Comparison of ENCODE assay signal across 22 cellular contexts in the genomic region with DNA sequence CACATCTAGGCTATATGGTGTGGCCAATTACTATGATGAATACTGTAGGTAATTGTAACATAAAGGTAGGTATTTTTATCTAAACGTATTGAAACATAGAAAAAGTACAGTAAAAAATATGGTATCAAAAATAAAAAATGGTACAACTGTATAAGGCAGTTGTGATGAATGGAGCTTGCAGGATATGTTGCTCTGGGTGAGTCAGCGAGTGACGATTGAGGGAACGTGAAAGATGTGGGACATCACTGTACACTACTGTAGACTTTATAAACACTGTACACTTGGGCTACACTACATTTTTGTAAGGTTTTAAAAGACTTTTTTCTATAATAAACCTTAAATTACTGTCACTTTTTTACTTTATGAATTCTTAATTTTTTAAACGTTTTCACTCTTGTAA. TPM values are rescaled to one million over a fixed set of nuclear protein-coding genes. Genes with fewer than 3 reads are reported as not detected.
DNase-seq lines count a peak whose midpoint lies in the region; ATAC-seq and TF ChIP-seq lines count a peak whose summit lies in the region.
"Had no signal": no experiment of that assay in that cellular context is flagged by ENCODE, and none has a peak within 500 bp of the region (broad histone marks: within the 10 kb centered on the region; RNA-seq: fewer than 3 reads in every experiment).

No MANE protein-coding gene starts in this region.

- ATAC-seq in activated naive CD8-positive, alpha-beta T cell treated with anti-CD3 and anti-CD28 coated beads, Interleukin-2, amount 50 U/mL, for 24 hours, result no peak
- ATAC-seq in WTC11 (no peak), omental fat pad (ENCODE audit: low FRiP score) (no peak)
- ATAC-seq: HCT116 had no signal

- intact Hi-C loops in activated T-helper 2 cell treated with anti-CD3 and anti-CD28 coated beads, Interferon-gamma antibody, Interleukin-2, Interleukin-4, amounts not matched to agents 10 μg/mL and 5 μg/mL and 100 μg/mL, durations not matched to agents 14 hours and 24 hours and 36 hours (cut with micrococcal nuclease), result loop anchor here (10.0 kb wide), 1 partner anchor 805 kb away; no protein-coding TSS in a partner anchor

- peaks cover 84% of the 10 kb centered on the region for H3K4me1 Mint-ChIP-seq in activated naive CD8-positive, alpha-beta T cell (ENCODE audit: low read depth)
- H3K4me1 Mint-ChIP-seq in activated naive CD8-positive, alpha-beta T cell treated with anti-CD3 and anti-CD28 coated beads, Interleukin-2, amount 50 U/mL, for 24 hours, result peaks cover 85% of the 10 kb centered on the region
- H3K4me1 Mint-ChIP-seq in WTC11 (peaks cover 81% of the 10 kb centered on the region), endothelial cell (ENCODE audit: unreplicated experiment) (peaks cover 76% of the 10 kb centered on the region), type B pancreatic cell (ENCODE audit: unreplicated experiment) (peaks cover 61% of the 10 kb centered on the region)
- peaks cover 55% of the 10 kb centered on the region for H3K4me1 Mint-ChIP-seq in activated T-helper 2 cell treated with anti-CD3 and anti-CD28 coated beads, Interferon-gamma antibody, Interleukin-2, Interleukin-4, amounts not matched to agents 10 μg/mL and 5 μg/mL and 100 μg/mL, durations not matched to agents 14 hours and 24 hours and 36 hours (ENCODE audit: low read depth)

- H3K4me3 Mint-ChIP-seq in activated naive CD8-positive, alpha-beta T cell, result no peak overlapping the region
- H3K4me3 Mint-ChIP-seq in activated naive CD8-positive, alpha-beta T cell treated with anti-CD3 and anti-CD28 coated beads, Interleukin-2, amount 50 U/mL, for 24 hours, result no peak overlapping the region
- H3K4me3 Mint-ChIP-seq in WTC11 (no peak overlapping the region), endothelial cell (ENCODE audit: unreplicated experiment) (no peak overlapping the region), type B pancreatic cell (no peak overlapping the region)
- no peak overlapping the region for H3K4me3 Mint-ChIP-seq in activated T-helper 2 cell treated with anti-CD3 and anti-CD28 coated beads, Interferon-gamma antibody, Interleukin-2, Interleukin-4, amounts not matched to agents 10 μg/mL and 5 μg/mL and 100 μg/mL, durations not matched to agents 14 hours and 24 hours and 36 hours (ENCODE audit: low read depth)

- peak overlapping the region; percentile 58 for H3K27ac Mint-ChIP-seq in activated naive CD8-positive, alpha-beta T cell
- H3K27ac Mint-ChIP-seq in activated naive CD8-positive, alpha-beta T cell treated with anti-CD3 and anti-CD28 coated beads, Interleukin-2, amount 50 U/mL, for 24 hours, result no peak overlapping the region
- H3K27ac Mint-ChIP-seq in WTC11 (peak overlapping the region; percentile 24; the same call in 1 of the 2 replicates), endothelial cell (ENCODE audit: unreplicated experiment) (peak overlapping the region; percentile 62), type B pancreatic cell (peak overlapping the region; percentile 38)
- no peak overlapping the region for H3K27ac Mint-ChIP-seq in activated T-helper 2 cell treated with anti-CD3 and anti-CD28 coated beads, Interferon-gamma antibody, Interleukin-2, Interleukin-4, amounts not matched to agents 10 μg/mL and 5 μg/mL and 100 μg/mL, durations not matched to agents 14 hours and 24 hours and 36 hours

- TF ChIP-seq CTCF in WTC11 (IDR thresholded peaks at IDR 0.05) (no peak), endothelial cell (IDR thresholded peaks at IDR 0.05; ENCODE audit: unreplicated experiment) (no peak), type B pancreatic cell (conservative IDR thresholded peaks at IDR 0.05) (no peak), omental fat pad (IDR thresholded peaks at IDR 0.05) (no peak)

- H3K27me3 Mint-ChIP-seq in activated naive CD8-positive, alpha-beta T cell, result no peaks in the 10 kb centered on the region
- no peaks in the 10 kb centered on the region for H3K27me3 Mint-ChIP-seq in activated naive CD8-positive, alpha-beta T cell treated with anti-CD3 and anti-CD28 coated beads, Interleukin-2, amount 50 U/mL, for 24 hours
- H3K27me3 Mint-ChIP-seq in WTC11 (ENCODE audit: low read depth) (no peaks in the 10 kb centered on the region), endothelial cell (ENCODE audit: unreplicated experiment) (peaks cover 5% of the 10 kb centered on the region), type B pancreatic cell (no peaks in the 10 kb centered on the region)
- no peaks in the 10 kb centered on the region for H3K27me3 Mint-ChIP-seq in activated T-helper 2 cell treated with anti-CD3 and anti-CD28 coated beads, Interferon-gamma antibody, Interleukin-2, Interleukin-4, amounts not matched to agents 10 μg/mL and 5 μg/mL and 100 μg/mL, durations not matched to agents 14 hours and 24 hours and 36 hours (ENCODE audit: low read depth)

- no peaks in the 10 kb centered on the region for H3K9me3 Mint-ChIP-seq in activated naive CD8-positive, alpha-beta T cell (ENCODE audit: low read depth)
- H3K9me3 Mint-ChIP-seq in activated naive CD8-positive, alpha-beta T cell treated with anti-CD3 and anti-CD28 coated beads, Interleukin-2, amount 50 U/mL, for 24 hours, result peaks cover 11% of the 10 kb centered on the region
- H3K9me3 Mint-ChIP-seq in WTC11 (peaks cover 3% of the 10 kb centered on the region; the same call in 1 of the 2 replicates), endothelial cell (ENCODE audit: unreplicated experiment) (no peaks in the 10 kb centered on the region), type B pancreatic cell (peaks cover 24% of the 10 kb centered on the region)
- no peaks in the 10 kb centered on the region for H3K9me3 Mint-ChIP-seq in activated T-helper 2 cell treated with anti-CD3 and anti-CD28 coated beads, Interferon-gamma antibody, Interleukin-2, Interleukin-4, amounts not matched to agents 10 μg/mL and 5 μg/mL and 100 μg/mL, durations not matched to agents 14 hours and 24 hours and 36 hours

- DNase-seq in activated naive CD8-positive, alpha-beta T cell treated with anti-CD3 and anti-CD28 coated beads, Interleukin-2, amount 50 U/mL, for 24 hours, result no peak
- DNase-seq in WTC11 (ENCODE audit: low spot score), result no peak
- DNase-seq in endothelial cell (ENCODE audit: low spot score), result no peak
- no peak for DNase-seq in type B pancreatic cell (ENCODE audit: extremely low spot score, unreplicated experiment)
- DNase-seq in COLO668 (lab: John Stamatoyannopoulos, UW; ENCODE audit: unreplicated experiment), result no peak
- no peak for DNase-seq in omental fat pad (ENCODE audit: low spot score)
- no peak for DNase-seq in activated T-helper 2 cell treated with anti-CD3 and anti-CD28 coated beads, Interferon-gamma antibody, Interleukin-2, Interleukin-4, amounts not matched to agents 10 μg/mL and 5 μg/mL and 100 μg/mL, durations not matched to agents 14 hours and 24 hours and 36 hours (ENCODE audit: low spot score)
- DNase-seq: AML-193, C1 segment of cervical spinal cord, EL, GF-D8, GOT3, Karpas-422, MG63, NCI-H1417, NCI-H1694 treated with DMSO at 0.1 percent for 48 hours, NCI-H2081 treated with DMSO at 0.1 percent for 48 hours, NCI-H446, NCI-H526, Right ventricle myocardium superior had no signal

- peaks cover 7% of the 10 kb centered on the region for H3K36me3 Mint-ChIP-seq in activated naive CD8-positive, alpha-beta T cell
- H3K36me3 Mint-ChIP-seq in activated naive CD8-positive, alpha-beta T cell treated with anti-CD3 and anti-CD28 coated beads, Interleukin-2, amount 50 U/mL, for 24 hours (ENCODE audit: low read depth), result peaks cover 24% of the 10 kb centered on the region
- H3K36me3 Mint-ChIP-seq in WTC11 (peaks cover 6% of the 10 kb centered on the region), endothelial cell (ENCODE audit: low read depth, unreplicated experiment) (peaks cover 6% of the 10 kb centered on the region), type B pancreatic cell (peaks cover 38% of the 10 kb centered on the region)
- peaks cover 54% of the 10 kb centered on the region for H3K36me3 Mint-ChIP-seq in activated T-helper 2 cell treated with anti-CD3 and anti-CD28 coated beads, Interferon-gamma antibody, Interleukin-2, Interleukin-4, amounts not matched to agents 10 μg/mL and 5 μg/mL and 100 μg/mL, durations not matched to agents 14 hours and 24 hours and 36 hours (ENCODE audit: low read depth)

- POLR2A ChIA-PET in WTC11 (lab: Charles Lee), result interaction anchor here (0.6 to 0.9 kb wide), 3 partner anchors 10 to 492 kb away, joined by 3 to 4 read pairs (median 3); partner anchors contain the start of gene CTNNB1

- CTCF ChIA-PET in WTC11 (lab: Charles Lee), result no interaction called here

TF ChIP-seq in WTC11, 78 proteins besides CTCF, POLR2A, EP300 and RAD21 (continues in another document):
- no peak for TF ChIP-seq PRRX2 (CRISPR knock-in tag; IDR thresholded peaks at IDR 0.05)
- TF ChIP-seq, protein P1, sequence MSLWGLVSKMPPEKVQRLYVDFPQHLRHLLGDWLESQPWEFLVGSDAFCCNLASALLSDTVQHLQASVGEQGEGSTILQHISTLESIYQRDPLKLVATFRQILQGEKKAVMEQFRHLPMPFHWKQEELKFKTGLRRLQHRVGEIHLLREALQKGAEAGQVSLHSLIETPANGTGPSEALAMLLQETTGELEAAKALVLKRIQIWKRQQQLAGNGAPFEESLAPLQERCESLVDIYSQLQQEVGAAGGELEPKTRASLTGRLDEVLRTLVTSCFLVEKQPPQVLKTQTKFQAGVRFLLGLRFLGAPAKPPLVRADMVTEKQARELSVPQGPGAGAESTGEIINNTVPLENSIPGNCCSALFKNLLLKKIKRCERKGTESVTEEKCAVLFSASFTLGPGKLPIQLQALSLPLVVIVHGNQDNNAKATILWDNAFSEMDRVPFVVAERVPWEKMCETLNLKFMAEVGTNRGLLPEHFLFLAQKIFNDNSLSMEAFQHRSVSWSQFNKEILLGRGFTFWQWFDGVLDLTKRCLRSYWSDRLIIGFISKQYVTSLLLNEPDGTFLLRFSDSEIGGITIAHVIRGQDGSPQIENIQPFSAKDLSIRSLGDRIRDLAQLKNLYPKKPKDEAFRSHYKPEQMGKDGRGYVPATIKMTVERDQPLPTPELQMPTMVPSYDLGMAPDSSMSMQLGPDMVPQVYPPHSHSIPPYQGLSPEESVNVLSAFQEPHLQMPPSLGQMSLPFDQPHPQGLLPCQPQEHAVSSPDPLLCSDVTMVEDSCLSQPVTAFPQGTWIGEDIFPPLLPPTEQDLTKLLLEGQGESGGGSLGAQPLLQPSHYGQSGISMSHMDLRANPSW (CRISPR knock-in tag; conservative IDR thresholded peaks at IDR 0.05; ENCODE audit: low read depth), result no peak

RNA-seq across cellular contexts. Expression of gene CTNNB1, which starts 10.3 kb away (rescaled TPM):
- total RNA-seq in WTC11 (2021) (387 to 436 TPM (median 432 TPM) in 3 replicates), endothelial cell (ENCODE audit: unreplicated experiment) (1,051 TPM), type B pancreatic cell (ENCODE audit: low replicate concordance) (438 and 471 TPM in 2 replicates), omental fat pad (100 to 1,000 TPM; 379 to 659 (median 437) TPM)
- 230 and 238 TPM in 2 replicates for total RNA-seq in activated T-helper 2 cell treated with anti-CD3 and anti-CD28 coated beads, Interferon-gamma antibody, Interleukin-2, Interleukin-4, amounts not matched to agents 10 μg/mL and 5 μg/mL and 100 μg/mL, durations not matched to agents 14 hours and 24 hours and 36 hours

Comparison
In these comparisons a context has a peak if more than half of its experiments do, and no peak if none do; other contexts are left out.
1. H3K27ac Mint-ChIP-seq: peak in activated naive CD8-positive, alpha-beta T cell (single experiment), WTC11 (single experiment), endothelial cell (single experiment) and type B pancreatic cell (single experiment); none in activated naive CD8-positive, alpha-beta T cell treated with anti-CD3 and anti-CD28 coated beads, Interleukin-2, amount 50 U/mL, for 24 hours (single experiment) and activated T-helper 2 cell treated with anti-CD3 and anti-CD28 coated beads, Interferon-gamma antibody, Interleukin-2, Interleukin-4, amounts not matched to agents 10 μg/mL and 5 μg/mL and 100 μg/mL, durations not matched to agents 14 hours and 24 hours and 36 hours (single experiment).